ENCODE assay signal across 9 cellular contexts in genomic region chr10:6669269-6669859, GRCh38.
A peak's percentile ranks its signal among the peaks of the same experiment; 100 is the strongest.
DNase-seq lines count a peak whose midpoint lies in the region; ATAC-seq and TF ChIP-seq lines count a peak whose summit lies in the region.
"Had no signal": no experiment of that assay in that cellular context is flagged by ENCODE, and none has a peak within 500 bp of the region (broad histone marks: within the 10 kb centered on the region; RNA-seq: fewer than 3 reads in every experiment).

No MANE protein-coding gene starts in this region.

- intact Hi-C loops in CD4-positive, alpha-beta memory T cell (cut with micrococcal nuclease): loop anchor here (1.0 kb wide), 1 partner anchor 9 kb away; no protein-coding TSS in a partner anchor

- POLR2A ChIA-PET in CD4-positive, alpha-beta memory T cell (lab: Charles Lee; ENCODE audit: partially characterized antibody): no interaction called here

- H3K36me3 Mint-ChIP-seq in CD4-positive, alpha-beta memory T cell: no peaks in the 10 kb centered on the region

- peaks cover 3% of the 10 kb centered on the region for H3K27me3 ChIP-seq in CD4-positive, alpha-beta memory T cell (ENCODE audit: insufficient read depth, low read length)
- peaks cover 19% of the 10 kb centered on the region for H3K27me3 ChIP-seq in HAP-1 (ENCODE audit: low read depth)

- no peaks in the 10 kb centered on the region for H3K9me3 ChIP-seq in CD4-positive, alpha-beta memory T cell (ENCODE audit: control insufficient read depth in 1 of 2, low read length in 2 of 2)
- H3K9me3 ChIP-seq in HAP-1: no peaks in the 10 kb centered on the region

- ATAC-seq in HG03045 (IDR thresholded peaks at IDR 0.05; ENCODE audit: unreplicated experiment): no peak
- no peak for ATAC-seq in HG02642 (IDR thresholded peaks at IDR 0.05; ENCODE audit: poor library complexity, unreplicated experiment)

- H3K36me3 ChIP-seq in CD4-positive, alpha-beta memory T cell (ENCODE audit: insufficient read depth, low read length): no peaks in the 10 kb centered on the region
- no peaks in the 10 kb centered on the region for H3K36me3 ChIP-seq in HAP-1 (replicated peaks)

- H3K27ac Mint-ChIP-seq in CD4-positive, alpha-beta memory T cell: peak overlapping the region in 2 of 7 donors; percentile 12 to 13

- peak in 3 of 5 donors; percentile 29 to 37 (median 34) for DNase-seq in CD4-positive, alpha-beta memory T cell
- DNase-seq in HAP-1 (ENCODE audit: low spot score in 2 of 2) (peak; percentile 54 to 85), SHP77 treated with DMSO at 0.1 percent for 48 hours (lab: John Stamatoyannopoulos, UW) (peak; percentile 36), fibroblast of mammary gland (ENCODE audit: low read depth) (peak; percentile 73), renal cortical epithelial cell (ENCODE audit: low read depth) (peak; percentile 71), NCI-H2107 treated with DMSO at 0.1 percent for 48 hours (lab: John Stamatoyannopoulos, UW; ENCODE audit: unreplicated experiment) (no peak)
- DNase-seq: left cardiac atrium had no signal

- in situ Hi-C loops in HAP-1 (cut with MboI; ENCODE audit: low sequenced_read_pairs): loop anchor here (25.0 kb wide), 1 partner anchor 232 kb away; no protein-coding TSS in a partner anchor

- H3K4me1 ChIP-seq in CD4-positive, alpha-beta memory T cell (ENCODE audit: insufficient read depth, low read length): peaks cover 22% of the 10 kb centered on the region
- peaks cover 9% of the 10 kb centered on the region for H3K4me1 ChIP-seq in HAP-1

- no peak overlapping the region for H3K4me3 ChIP-seq in CD4-positive, alpha-beta memory T cell (ENCODE audit: low read length in 2 of 2)
- H3K4me3 ChIP-seq in HAP-1 (no peak overlapping the region), fibroblast of mammary gland (ENCODE audit: control insufficient read depth, low read depth, low read length) (no peak overlapping the region)

- H3K9me3 Mint-ChIP-seq in CD4-positive, alpha-beta memory T cell: no peaks in the 10 kb centered on the region

- no peak overlapping the region for H3K27ac ChIP-seq in CD4-positive, alpha-beta memory T cell (ENCODE audit: low read depth, low read length)

- H3K4me3 Mint-ChIP-seq in CD4-positive, alpha-beta memory T cell: no peak overlapping the region

- CTCF ChIA-PET in CD4-positive, alpha-beta memory T cell (lab: Charles Lee; ENCODE audit: partially characterized antibody): interaction anchor here (0.6 to 9.5 kb wide), 11 partner anchors 9 to 255 kb away, joined by 3 to 78 read pairs (median 6); no protein-coding TSS in a partner anchor

- peaks cover 0 to 2% of the 10 kb centered on the region in 2 donors for H3K27me3 Mint-ChIP-seq in CD4-positive, alpha-beta memory T cell

- peaks cover 15 to 28% (median 21%) of the 10 kb centered on the region in 4 donors for H3K4me1 Mint-ChIP-seq in CD4-positive, alpha-beta memory T cell

- TF ChIP-seq CTCF in fibroblast of mammary gland (conservative IDR thresholded peaks at IDR 0.05; ENCODE audit: control insufficient read depth, insufficient read depth, low read depth, low read length): peak; percentile 82
